8 cellular contexts compared by ENCODE assay signal in the genomic region with DNA sequence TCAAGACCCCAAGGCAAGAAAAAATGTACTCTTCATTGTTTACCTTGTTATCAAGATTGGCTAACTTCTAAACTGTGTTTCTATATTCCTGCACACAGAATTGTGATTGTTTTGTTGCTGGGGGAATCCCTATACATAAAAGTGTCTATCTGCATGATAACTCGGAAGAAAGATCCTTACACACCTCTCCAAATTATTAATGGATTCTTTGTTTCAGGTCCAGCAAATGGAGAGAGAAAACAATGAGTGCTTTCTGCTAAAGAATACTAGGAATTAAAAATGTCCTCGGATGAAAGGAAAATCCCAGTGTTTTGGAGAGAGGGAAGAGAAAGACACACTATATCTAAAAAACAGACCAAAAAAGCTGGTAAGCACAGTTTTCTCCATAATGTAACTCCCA. TPM values are rescaled to one million over a fixed set of nuclear protein-coding genes. Genes with fewer than 3 reads are reported as not detected.
"Had no signal": no experiment of that assay in that cellular context is flagged by ENCODE, and none has a peak within 500 bp of the region (broad histone marks: within the 10 kb centered on the region; RNA-seq: fewer than 3 reads in every experiment).

No MANE protein-coding gene starts in this region.

- H2AFZ ChIP-seq: GM23248 had no signal

- H3K4me3 ChIP-seq: GM23248, K562 had no signal

- H3K9ac ChIP-seq: GM23248 had no signal

- ATAC-seq: K562 had no signal

- DNase-seq: GM23248, H9, HCEC 1CT, IMR-90, KG1 had no signal

- H3K27ac ChIP-seq: GM23248 had no signal

RNA-seq across cellular contexts. Expression of gene DAPL1, which starts 6.2 kb away (rescaled TPM):
- total RNA-seq: GM23248, H1, H9, HT-29, IMR-90, K562 had no signal
- polyA plus RNA-seq: GM23248, H1, IMR-90, K562 had no signal
